19 cellular contexts compared by ENCODE assay signal in genomic region chr22:45180280-45180679, GRCh38. TPM values are rescaled to one million over a fixed set of nuclear protein-coding genes. Genes with fewer than 3 reads are reported as not detected.
DNase-seq lines count a peak whose midpoint lies in the region; ATAC-seq and TF ChIP-seq lines count a peak whose summit lies in the region.
"Had no signal": no experiment of that assay in that cellular context is flagged by ENCODE, and none has a peak within 500 bp of the region (broad histone marks: within the 10 kb centered on the region; RNA-seq: fewer than 3 reads in every experiment).

No MANE protein-coding gene starts in this region.

- TF ChIP-seq CTCF in endodermal cell (conservative IDR thresholded peaks at IDR 0.05): no peak

- H3K4me3 ChIP-seq in endodermal cell (ENCODE audit: low read length): no peak overlapping the region
- H3K4me3 ChIP-seq: pancreas had no signal

- H3K27me3 ChIP-seq in endodermal cell (ENCODE audit: control insufficient read depth, insufficient read depth, low read length, poor library complexity, severe bottlenecking): no peaks in the 10 kb centered on the region
- H3K27me3 ChIP-seq: pancreas had no signal

- H3K9ac ChIP-seq in endodermal cell (ENCODE audit: extremely low read depth, low read length, poor library complexity, severe bottlenecking): no peak overlapping the region

- no peak overlapping the region for H3K4me3 Mint-ChIP-seq in activated CD8-positive, alpha-beta memory T cell treated with anti-CD3 and anti-CD28 coated beads, Interleukin-2, amount 10 ng/mL, durations not matched to agents 7 days and 5 days
- H3K4me3 Mint-ChIP-seq in endodermal cell: no peak overlapping the region
- H3K4me3 Mint-ChIP-seq: effector memory CD8-positive, alpha-beta T cell; stimulated activated naive B cell treated with anti-CD40 and anti-IgM and Interleukin-4, amounts not matched to agents 10 μg/mL and 1 μg/mL and 100 μg/mL, for 72 hours had no signal

- H3K4me1 ChIP-seq in endodermal cell (ENCODE audit: control insufficient read depth, insufficient read depth, low read length): peaks cover 5% of the 10 kb centered on the region
- H3K4me1 ChIP-seq: pancreas had no signal

- peaks cover 88% of the 10 kb centered on the region for H3K36me3 ChIP-seq in endodermal cell (ENCODE audit: control insufficient read depth, insufficient read depth, low read length)

- no peaks in the 10 kb centered on the region for H3K27me3 Mint-ChIP-seq in activated CD8-positive, alpha-beta memory T cell treated with anti-CD3 and anti-CD28 coated beads, Interleukin-2, amount 10 ng/mL, durations not matched to agents 7 days and 5 days
- no peaks in the 10 kb centered on the region for H3K27me3 Mint-ChIP-seq in endodermal cell (ENCODE audit: insufficient read depth)
- H3K27me3 Mint-ChIP-seq: effector memory CD8-positive, alpha-beta T cell; stimulated activated naive B cell treated with anti-CD40 and anti-IgM and Interleukin-4, amounts not matched to agents 10 μg/mL and 1 μg/mL and 100 μg/mL, for 72 hours had no signal

- DNase-seq in activated CD8-positive, alpha-beta memory T cell treated with anti-CD3 and anti-CD28 coated beads, Interleukin-2, amount 10 ng/mL, durations not matched to agents 7 days and 5 days: no peak
- no peak for DNase-seq in activated CD8-positive, alpha-beta memory T cell treated with anti-CD3 and anti-CD28 coated beads for 24 hours
- DNase-seq in NOMO-1 treated with dmso at 0.1 percent for 144 hours (lab: John Stamatoyannopoulos, UW; ENCODE audit: unreplicated experiment): peak; percentile 22
- peak; percentile 37 for DNase-seq in endodermal cell
- DNase-seq in renal cortical epithelial cell (ENCODE audit: low read depth): peak; percentile 20
- DNase-seq in occipital lobe (lab: John Stamatoyannopoulos, UW): no peak
- DNase-seq: activated CD4-positive, CD25-positive, alpha-beta regulatory T cell treated with anti-CD3 and anti-CD28 coated beads, Interleukin-2, amount 50 U/mL, for 72 hours; activated T-cell treated with anti-CD3 and anti-CD28 coated beads for 4 hours; amniotic stem cell; effector memory CD8-positive, alpha-beta T cell; H7; kidney; NCI-H2029 treated with DMSO at 0.1 percent for 48 hours; NCI-H510A; pancreas; SHP77 treated with DMSO at 0.1 percent for 48 hours; stimulated activated naive B cell treated with anti-CD40 and anti-IgM and Interleukin-4, amounts not matched to agents 10 μg/mL and 1 μg/mL and 100 μg/mL, for 72 hours had no signal

- peak overlapping the region; percentile 11 for H3K27ac Mint-ChIP-seq in activated CD8-positive, alpha-beta memory T cell treated with anti-CD3 and anti-CD28 coated beads, Interleukin-2, amount 10 ng/mL, durations not matched to agents 7 days and 5 days
- H3K27ac Mint-ChIP-seq in endodermal cell: peak overlapping the region; percentile 44

- H3K27ac ChIP-seq in endodermal cell (ENCODE audit: low read depth, low read length): no peak overlapping the region
- H3K27ac ChIP-seq: pancreas had no signal

- H3K36me3 Mint-ChIP-seq in activated CD8-positive, alpha-beta memory T cell treated with anti-CD3 and anti-CD28 coated beads, Interleukin-2, amount 10 ng/mL, durations not matched to agents 7 days and 5 days: peaks cover 69% of the 10 kb centered on the region
- peaks cover 92% of the 10 kb centered on the region for H3K36me3 Mint-ChIP-seq in endodermal cell (ENCODE audit: low read depth)

- CTCF ChIA-PET in activated CD8-positive, alpha-beta memory T cell treated with anti-CD3 and anti-CD28 coated beads, Interleukin-2, amount 10 ng/mL, durations not matched to agents 7 days and 5 days (lab: Charles Lee): no interaction called here

- 90 to 92% methylated on average over 6 to 9 of the region's 9 CpGs for WGBS in endodermal cell (ENCODE audit: insufficient coverage in 1 of 2, insufficient read length in 1 of 2), 2 experiments

- no peak for ATAC-seq in activated CD8-positive, alpha-beta memory T cell treated with anti-CD3 and anti-CD28 coated beads, Interleukin-2, amount 10 ng/mL, durations not matched to agents 7 days and 5 days
- ATAC-seq in GM18870 (IDR thresholded peaks at IDR 0.05; ENCODE audit: unreplicated experiment) (no peak), HG02678 (IDR thresholded peaks at IDR 0.05; ENCODE audit: unreplicated experiment) (no peak)
- ATAC-seq: pancreas; stimulated activated naive B cell treated with anti-CD40 and anti-IgM and Interleukin-4, amounts not matched to agents 10 μg/mL and 1 μg/mL and 100 μg/mL, for 72 hours had no signal

- peaks cover 51% of the 10 kb centered on the region for H3K4me1 Mint-ChIP-seq in activated CD8-positive, alpha-beta memory T cell treated with anti-CD3 and anti-CD28 coated beads, Interleukin-2, amount 10 ng/mL, durations not matched to agents 7 days and 5 days
- H3K4me1 Mint-ChIP-seq in endodermal cell: peaks cover 3% of the 10 kb centered on the region

- H3K9me3 ChIP-seq in endodermal cell (ENCODE audit: control insufficient read depth, low read length): peaks cover 9% of the 10 kb centered on the region
- H3K9me3 ChIP-seq: pancreas had no signal

- no peaks in the 10 kb centered on the region for H3K9me3 Mint-ChIP-seq in activated CD8-positive, alpha-beta memory T cell treated with anti-CD3 and anti-CD28 coated beads, Interleukin-2, amount 10 ng/mL, durations not matched to agents 7 days and 5 days (ENCODE audit: low read depth)
- no peaks in the 10 kb centered on the region for H3K9me3 Mint-ChIP-seq in endodermal cell
- H3K9me3 Mint-ChIP-seq: effector memory CD8-positive, alpha-beta T cell; stimulated activated naive B cell treated with anti-CD40 and anti-IgM and Interleukin-4, amounts not matched to agents 10 μg/mL and 1 μg/mL and 100 μg/mL, for 72 hours had no signal

RNA-seq across cellular contexts. Expression of gene NUP50, which starts 16.6 kb away (rescaled TPM):
- total RNA-seq in activated CD8-positive, alpha-beta memory T cell treated with anti-CD3 and anti-CD28 coated beads, Interleukin-2, amount 10 ng/mL, durations not matched to agents 7 days and 5 days: 100 to 1,000 TPM; 150 to 155 TPM
- 100 to 1,000 TPM; 101 to 115 TPM for total RNA-seq in endodermal cell
- 55.1 TPM for polyA plus RNA-seq in endodermal cell (2013, experiment 1 of 2)
- polyA plus RNA-seq in endodermal cell (2013, experiment 2 of 2): 52.5 TPM
- total RNA-seq in renal cortical epithelial cell: 40.3 and 47.4 TPM in 2 replicates
- 65.4 TPM for total RNA-seq in occipital lobe

Comparison
In these comparisons a context has a peak if more than half of its experiments do, and no peak if none do; other contexts are left out.
1. DNase-seq: peak in NOMO-1 treated with dmso at 0.1 percent for 144 hours (single experiment), endodermal cell (single experiment) and renal cortical epithelial cell (single experiment); none in activated CD8-positive, alpha-beta memory T cell treated with anti-CD3 and anti-CD28 coated beads, Interleukin-2, amount 10 ng/mL, durations not matched to agents 7 days and 5 days (single experiment), activated CD8-positive, alpha-beta memory T cell treated with anti-CD3 and anti-CD28 coated beads for 24 hours (single experiment) and occipital lobe (single experiment).